9 cellular contexts compared by ENCODE assay signal in genomic region chr4:1511441-1512041, GRCh38.
DNase-seq lines count a peak whose midpoint lies in the region; ATAC-seq and TF ChIP-seq lines count a peak whose summit lies in the region.
"Had no signal": no experiment of that assay in that cellular context is flagged by ENCODE, and none has a peak within 500 bp of the region (broad histone marks: within the 10 kb centered on the region; RNA-seq: fewer than 3 reads in every experiment).

No MANE protein-coding gene starts in this region.

- no peak for TF ChIP-seq POLR2A in uterus (IDR thresholded peaks at IDR 0.05)

- no peak overlapping the region for H3K4me3 Mint-ChIP-seq in activated naive CD4-positive, alpha-beta T cell treated with anti-CD3 and anti-CD28 coated beads, Interleukin-2, amount 10 ng/mL, durations not matched to agents 7 days and 5 days
- no peak overlapping the region for H3K4me3 Mint-ChIP-seq in activated naive CD8-positive, alpha-beta T cell treated with anti-CD3 and anti-CD28 coated beads, Interleukin-2, amount 10 ng/mL, durations not matched to agents 7 days and 5 days

- H3K36me3 ChIP-seq in iPS DF 6.9 (ENCODE audit: control insufficient read depth, insufficient read depth, low read length) (no peaks in the 10 kb centered on the region), uterus (no peaks in the 10 kb centered on the region)

- H3K27ac Mint-ChIP-seq in activated naive CD4-positive, alpha-beta T cell treated with anti-CD3 and anti-CD28 coated beads, Interleukin-2, amount 10 ng/mL, durations not matched to agents 7 days and 5 days = no peak overlapping the region
- H3K27ac Mint-ChIP-seq in activated naive CD8-positive, alpha-beta T cell treated with anti-CD3 and anti-CD28 coated beads, Interleukin-2, amount 10 ng/mL, durations not matched to agents 7 days and 5 days = no peak overlapping the region
- H3K27ac Mint-ChIP-seq: CD8-positive, alpha-beta memory T cell had no signal

- TF ChIP-seq CTCF in uterus (IDR thresholded peaks at IDR 0.05) = no peak

- intact Hi-C loops in uterus (cut with DNase I; ENCODE audit: low total_unique reads) = no loop called here

- H3K36me3 Mint-ChIP-seq in activated naive CD4-positive, alpha-beta T cell treated with anti-CD3 and anti-CD28 coated beads, Interleukin-2, amount 10 ng/mL, durations not matched to agents 7 days and 5 days = no peaks in the 10 kb centered on the region
- no peaks in the 10 kb centered on the region for H3K36me3 Mint-ChIP-seq in activated naive CD8-positive, alpha-beta T cell treated with anti-CD3 and anti-CD28 coated beads, Interleukin-2, amount 10 ng/mL, durations not matched to agents 7 days and 5 days

- H3K9me3 ChIP-seq in iPS DF 6.9 (ENCODE audit: control insufficient read depth, insufficient read depth, low read length) (no peaks in the 10 kb centered on the region), uterus (no peaks in the 10 kb centered on the region)

- ATAC-seq in activated naive CD8-positive, alpha-beta T cell treated with anti-CD3 and anti-CD28 coated beads, Interleukin-2, amount 10 ng/mL, durations not matched to agents 7 days and 5 days (ENCODE audit: low read depth) = peak; percentile 33
- ATAC-seq in HG03442 (IDR thresholded peaks at IDR 0.05; ENCODE audit: unreplicated experiment) (no peak), GM19455 (IDR thresholded peaks at IDR 0.05; ENCODE audit: unreplicated experiment) (no peak)

- H3K4me1 ChIP-seq in iPS DF 6.9 (ENCODE audit: control insufficient read depth, insufficient read depth, low read length) (no peaks in the 10 kb centered on the region; the same call in 1 of the 2 replicates), uterus (no peaks in the 10 kb centered on the region)

- WGBS in iPS DF 6.9 (ENCODE audit: insufficient coverage, insufficient read length) = no CpG with 5 or more reads among the region's 22 CpGs

- POLR2A ChIA-PET in activated naive CD8-positive, alpha-beta T cell treated with anti-CD3 and anti-CD28 coated beads, Interleukin-2, amount 10 ng/mL, durations not matched to agents 7 days and 5 days (lab: Charles Lee) = no interaction called here

- H3K27ac ChIP-seq in iPS DF 6.9 (ENCODE audit: low read length) (no peak overlapping the region), uterus (no peak overlapping the region)

- H3K27me3 Mint-ChIP-seq in activated naive CD4-positive, alpha-beta T cell treated with anti-CD3 and anti-CD28 coated beads, Interleukin-2, amount 10 ng/mL, durations not matched to agents 7 days and 5 days = peaks cover 15% of the 10 kb centered on the region
- H3K27me3 Mint-ChIP-seq in activated naive CD8-positive, alpha-beta T cell treated with anti-CD3 and anti-CD28 coated beads, Interleukin-2, amount 10 ng/mL, durations not matched to agents 7 days and 5 days = peaks cover 5% of the 10 kb centered on the region

- DNase-seq in activated naive CD4-positive, alpha-beta T cell treated with Interleukin-2 at 50 U/mL for 16 hours = peak; percentile 50
- DNase-seq in activated naive CD4-positive, alpha-beta T cell treated with anti-CD3 and anti-CD28 coated beads, Interleukin-2, amount 10 ng/mL, durations not matched to agents 7 days and 5 days = no peak
- no peak for DNase-seq in activated naive CD8-positive, alpha-beta T cell treated with anti-CD3 and anti-CD28 coated beads, Interleukin-2, amount 10 ng/mL, durations not matched to agents 7 days and 5 days
- DNase-seq in iPS DF 6.9 (ENCODE audit: low read depth, low spot score) (peak; percentile 39), uterus (peak; percentile 53 to 71), NCI-H1105 treated with DMSO at 0.1 percent for 48 hours (lab: John Stamatoyannopoulos, UW) (no peak)

- no peaks in the 10 kb centered on the region for H3K9me3 Mint-ChIP-seq in activated naive CD4-positive, alpha-beta T cell treated with anti-CD3 and anti-CD28 coated beads, Interleukin-2, amount 10 ng/mL, durations not matched to agents 7 days and 5 days
- no peaks in the 10 kb centered on the region for H3K9me3 Mint-ChIP-seq in activated naive CD8-positive, alpha-beta T cell treated with anti-CD3 and anti-CD28 coated beads, Interleukin-2, amount 10 ng/mL, durations not matched to agents 7 days and 5 days
- H3K9me3 Mint-ChIP-seq: CD8-positive, alpha-beta memory T cell had no signal

- H3K4me3 ChIP-seq in iPS DF 6.9 (ENCODE audit: low read length) (no peak overlapping the region), uterus (no peak overlapping the region)

- CTCF ChIA-PET in activated naive CD4-positive, alpha-beta T cell treated with anti-CD3 and anti-CD28 coated beads, Interleukin-2, amount 10 ng/mL, durations not matched to agents 7 days and 5 days (lab: Charles Lee) = no interaction called here

- H3K27me3 ChIP-seq in iPS DF 6.9 (ENCODE audit: control insufficient read depth, insufficient read depth, low read length) (no peaks in the 10 kb centered on the region), uterus (peaks cover 0 to 4% of the 10 kb centered on the region in 2 donors)

- no peaks in the 10 kb centered on the region for H3K4me1 Mint-ChIP-seq in activated naive CD4-positive, alpha-beta T cell treated with anti-CD3 and anti-CD28 coated beads, Interleukin-2, amount 10 ng/mL, durations not matched to agents 7 days and 5 days
- H3K4me1 Mint-ChIP-seq in activated naive CD8-positive, alpha-beta T cell treated with anti-CD3 and anti-CD28 coated beads, Interleukin-2, amount 10 ng/mL, durations not matched to agents 7 days and 5 days = no peaks in the 10 kb centered on the region
- H3K4me1 Mint-ChIP-seq: CD8-positive, alpha-beta memory T cell had no signal

Comparison
In these comparisons a context has a peak if more than half of its experiments do, and no peak if none do; other contexts are left out.
1. DNase-seq: peak in activated naive CD4-positive, alpha-beta T cell treated with Interleukin-2 at 50 U/mL for 16 hours (single experiment), iPS DF 6.9 (single experiment) and uterus (2 of 2); none in activated naive CD4-positive, alpha-beta T cell treated with anti-CD3 and anti-CD28 coated beads, Interleukin-2, amount 10 ng/mL, durations not matched to agents 7 days and 5 days (single experiment), activated naive CD8-positive, alpha-beta T cell treated with anti-CD3 and anti-CD28 coated beads, Interleukin-2, amount 10 ng/mL, durations not matched to agents 7 days and 5 days (single experiment) and NCI-H1105 treated with DMSO at 0.1 percent for 48 hours (single experiment).